ENCODE assay signal across 1 cellular context in the genomic region with DNA sequence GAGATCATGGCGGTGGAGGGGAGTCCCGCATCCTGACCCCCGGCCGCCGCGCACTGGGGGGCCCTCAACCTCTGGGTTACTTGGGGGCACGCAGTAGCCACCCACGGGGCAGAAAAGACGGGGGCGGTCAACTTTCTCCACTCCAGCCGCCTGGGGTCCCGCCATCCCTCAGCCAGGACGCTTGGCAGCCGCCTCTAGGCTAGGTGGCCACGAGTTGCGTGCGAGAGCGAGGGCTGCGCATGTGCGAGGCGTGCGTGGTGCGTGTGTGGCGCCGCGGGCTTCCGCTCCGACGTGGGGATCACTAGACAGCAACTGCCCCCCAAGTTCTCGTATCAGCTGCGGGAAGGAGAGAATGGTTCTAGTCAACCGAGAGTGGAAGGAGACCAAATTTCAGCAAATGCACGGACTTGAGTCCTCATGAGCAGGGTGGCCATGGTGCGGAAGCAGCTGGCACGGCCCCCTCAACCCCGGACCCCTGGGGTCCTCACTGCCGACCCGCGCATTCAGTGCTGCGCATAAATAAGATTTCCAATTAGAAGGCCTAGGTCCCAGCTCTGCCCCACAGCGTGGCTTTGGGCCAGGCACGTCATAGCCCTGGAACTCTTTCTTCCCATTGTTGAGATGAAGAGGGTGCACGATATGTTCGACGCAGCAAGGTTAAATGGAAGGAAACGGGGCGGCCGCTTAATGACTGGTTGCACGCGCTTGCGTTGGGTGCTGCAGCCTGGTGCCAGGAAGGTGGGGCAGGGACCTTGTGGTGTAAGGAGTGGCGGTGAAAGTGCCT.
A peak's percentile ranks its signal among the peaks of the same experiment; 100 is the strongest.
TF ChIP-seq lines count a peak whose summit lies in the region.

No MANE protein-coding gene starts in this region.

TF ChIP-seq in K562, 482 proteins besides CTCF, POLR2A, EP300 and RAD21 (continued from another document and continues in another):
- no peak for TF ChIP-seq ZNF354B (CRISPR knock-in tag; IDR thresholded peaks at IDR 0.05)
- no peak for TF ChIP-seq ETV5 (CRISPR knock-in tag; IDR thresholded peaks at IDR 0.05; ENCODE audit: low read depth)
- no peak for TF ChIP-seq ZKSCAN3 (CRISPR knock-in tag; IDR thresholded peaks at IDR 0.05)
- TF ChIP-seq PRPF4 (IDR thresholded peaks at IDR 0.05; ENCODE audit: insufficient read depth, low read depth, low read length, poor library complexity, severe bottlenecking) = no peak
- TF ChIP-seq, protein P1, sequence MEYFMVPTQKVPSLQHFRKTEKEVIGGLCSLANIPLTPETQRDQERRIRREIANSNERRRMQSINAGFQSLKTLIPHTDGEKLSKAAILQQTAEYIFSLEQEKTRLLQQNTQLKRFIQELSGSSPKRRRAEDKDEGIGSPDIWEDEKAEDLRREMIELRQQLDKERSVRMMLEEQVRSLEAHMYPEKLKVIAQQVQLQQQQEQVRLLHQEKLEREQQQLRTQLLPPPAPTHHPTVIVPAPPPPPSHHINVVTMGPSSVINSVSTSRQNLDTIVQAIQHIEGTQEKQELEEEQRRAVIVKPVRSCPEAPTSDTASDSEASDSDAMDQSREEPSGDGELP (CRISPR knock-in tag; IDR thresholded peaks at IDR 0.05; ENCODE audit: borderline replicate concordance) = peak; percentile 39
- TF ChIP-seq, protein P2, sequence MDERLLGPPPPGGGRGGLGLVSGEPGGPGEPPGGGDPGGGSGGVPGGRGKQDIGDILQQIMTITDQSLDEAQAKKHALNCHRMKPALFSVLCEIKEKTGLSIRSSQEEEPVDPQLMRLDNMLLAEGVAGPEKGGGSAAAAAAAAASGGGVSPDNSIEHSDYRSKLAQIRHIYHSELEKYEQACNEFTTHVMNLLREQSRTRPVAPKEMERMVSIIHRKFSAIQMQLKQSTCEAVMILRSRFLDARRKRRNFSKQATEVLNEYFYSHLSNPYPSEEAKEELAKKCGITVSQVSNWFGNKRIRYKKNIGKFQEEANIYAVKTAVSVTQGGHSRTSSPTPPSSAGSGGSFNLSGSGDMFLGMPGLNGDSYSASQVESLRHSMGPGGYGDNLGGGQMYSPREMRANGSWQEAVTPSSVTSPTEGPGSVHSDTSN (CRISPR knock-in tag; IDR thresholded peaks at IDR 0.05; ENCODE audit: low read depth) = no peak
- TF ChIP-seq, protein P2 (tag; conservative IDR thresholded peaks at IDR 0.05; ENCODE audit: low read depth) = no peak
- TF ChIP-seq, protein P3, sequence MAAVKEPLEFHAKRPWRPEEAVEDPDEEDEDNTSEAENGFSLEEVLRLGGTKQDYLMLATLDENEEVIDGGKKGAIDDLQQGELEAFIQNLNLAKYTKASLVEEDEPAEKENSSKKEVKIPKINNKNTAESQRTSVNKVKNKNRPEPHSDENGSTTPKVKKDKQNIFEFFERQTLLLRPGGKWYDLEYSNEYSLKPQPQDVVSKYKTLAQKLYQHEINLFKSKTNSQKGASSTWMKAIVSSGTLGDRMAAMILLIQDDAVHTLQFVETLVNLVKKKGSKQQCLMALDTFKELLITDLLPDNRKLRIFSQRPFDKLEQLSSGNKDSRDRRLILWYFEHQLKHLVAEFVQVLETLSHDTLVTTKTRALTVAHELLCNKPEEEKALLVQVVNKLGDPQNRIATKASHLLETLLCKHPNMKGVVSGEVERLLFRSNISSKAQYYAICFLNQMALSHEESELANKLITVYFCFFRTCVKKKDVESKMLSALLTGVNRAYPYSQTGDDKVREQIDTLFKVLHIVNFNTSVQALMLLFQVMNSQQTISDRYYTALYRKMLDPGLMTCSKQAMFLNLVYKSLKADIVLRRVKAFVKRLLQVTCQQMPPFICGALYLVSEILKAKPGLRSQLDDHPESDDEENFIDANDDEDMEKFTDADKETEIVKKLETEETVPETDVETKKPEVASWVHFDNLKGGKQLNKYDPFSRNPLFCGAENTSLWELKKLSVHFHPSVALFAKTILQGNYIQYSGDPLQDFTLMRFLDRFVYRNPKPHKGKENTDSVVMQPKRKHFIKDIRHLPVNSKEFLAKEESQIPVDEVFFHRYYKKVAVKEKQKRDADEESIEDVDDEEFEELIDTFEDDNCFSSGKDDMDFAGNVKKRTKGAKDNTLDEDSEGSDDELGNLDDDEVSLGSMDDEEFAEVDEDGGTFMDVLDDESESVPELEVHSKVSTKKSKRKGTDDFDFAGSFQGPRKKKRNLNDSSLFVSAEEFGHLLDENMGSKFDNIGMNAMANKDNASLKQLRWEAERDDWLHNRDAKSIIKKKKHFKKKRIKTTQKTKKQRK (IDR thresholded peaks at IDR 0.05; ENCODE audit: borderline replicate concordance, low read depth, low read length) = no peak
- TF ChIP-seq ZNF445 (CRISPR knock-in tag; IDR thresholded peaks at IDR 0.05; ENCODE audit: low read depth) = no peak
- TF ChIP-seq CBX1 (IDR thresholded peaks at IDR 0.05; ENCODE audit: low read depth) = no peak
- TF ChIP-seq FOS (IDR thresholded peaks at IDR 0.05; ENCODE audit: extremely low read depth, insufficient read length) = no peak
- no peak for TF ChIP-seq TBP (optimal IDR thresholded peaks at IDR 0.05; ENCODE audit: low read depth, low read length)
- TF ChIP-seq, protein P4, sequence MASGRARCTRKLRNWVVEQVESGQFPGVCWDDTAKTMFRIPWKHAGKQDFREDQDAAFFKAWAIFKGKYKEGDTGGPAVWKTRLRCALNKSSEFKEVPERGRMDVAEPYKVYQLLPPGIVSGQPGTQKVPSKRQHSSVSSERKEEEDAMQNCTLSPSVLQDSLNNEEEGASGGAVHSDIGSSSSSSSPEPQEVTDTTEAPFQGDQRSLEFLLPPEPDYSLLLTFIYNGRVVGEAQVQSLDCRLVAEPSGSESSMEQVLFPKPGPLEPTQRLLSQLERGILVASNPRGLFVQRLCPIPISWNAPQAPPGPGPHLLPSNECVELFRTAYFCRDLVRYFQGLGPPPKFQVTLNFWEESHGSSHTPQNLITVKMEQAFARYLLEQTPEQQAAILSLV (tag; IDR thresholded peaks at IDR 0.05) = no peak
- no peak for TF ChIP-seq ZZZ3 (IDR thresholded peaks at IDR 0.05)
- TF ChIP-seq, protein P5, sequence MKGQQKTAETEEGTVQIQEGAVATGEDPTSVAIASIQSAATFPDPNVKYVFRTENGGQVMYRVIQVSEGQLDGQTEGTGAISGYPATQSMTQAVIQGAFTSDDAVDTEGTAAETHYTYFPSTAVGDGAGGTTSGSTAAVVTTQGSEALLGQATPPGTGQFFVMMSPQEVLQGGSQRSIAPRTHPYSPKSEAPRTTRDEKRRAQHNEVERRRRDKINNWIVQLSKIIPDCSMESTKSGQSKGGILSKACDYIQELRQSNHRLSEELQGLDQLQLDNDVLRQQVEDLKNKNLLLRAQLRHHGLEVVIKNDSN (CRISPR knock-in tag; IDR thresholded peaks at IDR 0.05) = peak; percentile 59; the same call in 1 of the 2 replicates
- TF ChIP-seq MAFK (IDR thresholded peaks at IDR 0.05; ENCODE audit: low read length) = no peak
- TF ChIP-seq IFI16 (CRISPR knock-in tag; IDR thresholded peaks at IDR 0.05) = no peak
- TF ChIP-seq ZNF77 (CRISPR knock-in tag; IDR thresholded peaks at IDR 0.05) = no peak
- TF ChIP-seq FOXM1 (IDR thresholded peaks at IDR 0.05; ENCODE audit: low read depth) = no peak
- TF ChIP-seq FOXM1 (CRISPR knock-in tag; IDR thresholded peaks at IDR 0.05; ENCODE audit: low read depth) = no peak
- no peak for TF ChIP-seq PTTG1 (tag; IDR thresholded peaks at IDR 0.05; ENCODE audit: low read depth)
- TF ChIP-seq SMAD1 (IDR thresholded peaks at IDR 0.05; ENCODE audit: low read depth, low read length, partially characterized antibody) = no peak
- TF ChIP-seq YBX1 (IDR thresholded peaks at IDR 0.05) = no peak
- no peak for TF ChIP-seq CHCHD3 (CRISPR knock-in tag; IDR thresholded peaks at IDR 0.05)
- TF ChIP-seq SMAD4 (CRISPR knock-in tag; conservative IDR thresholded peaks at IDR 0.05) = no peak
- TF ChIP-seq, protein P6, sequence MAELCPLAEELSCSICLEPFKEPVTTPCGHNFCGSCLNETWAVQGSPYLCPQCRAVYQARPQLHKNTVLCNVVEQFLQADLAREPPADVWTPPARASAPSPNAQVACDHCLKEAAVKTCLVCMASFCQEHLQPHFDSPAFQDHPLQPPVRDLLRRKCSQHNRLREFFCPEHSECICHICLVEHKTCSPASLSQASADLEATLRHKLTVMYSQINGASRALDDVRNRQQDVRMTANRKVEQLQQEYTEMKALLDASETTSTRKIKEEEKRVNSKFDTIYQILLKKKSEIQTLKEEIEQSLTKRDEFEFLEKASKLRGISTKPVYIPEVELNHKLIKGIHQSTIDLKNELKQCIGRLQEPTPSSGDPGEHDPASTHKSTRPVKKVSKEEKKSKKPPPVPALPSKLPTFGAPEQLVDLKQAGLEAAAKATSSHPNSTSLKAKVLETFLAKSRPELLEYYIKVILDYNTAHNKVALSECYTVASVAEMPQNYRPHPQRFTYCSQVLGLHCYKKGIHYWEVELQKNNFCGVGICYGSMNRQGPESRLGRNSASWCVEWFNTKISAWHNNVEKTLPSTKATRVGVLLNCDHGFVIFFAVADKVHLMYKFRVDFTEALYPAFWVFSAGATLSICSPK (IDR thresholded peaks at IDR 0.05; ENCODE audit: borderline replicate concordance) = no peak
- no peak for TF ChIP-seq WHSC1 (IDR thresholded peaks at IDR 0.05; ENCODE audit: low read length)
- TF ChIP-seq, protein P7, sequence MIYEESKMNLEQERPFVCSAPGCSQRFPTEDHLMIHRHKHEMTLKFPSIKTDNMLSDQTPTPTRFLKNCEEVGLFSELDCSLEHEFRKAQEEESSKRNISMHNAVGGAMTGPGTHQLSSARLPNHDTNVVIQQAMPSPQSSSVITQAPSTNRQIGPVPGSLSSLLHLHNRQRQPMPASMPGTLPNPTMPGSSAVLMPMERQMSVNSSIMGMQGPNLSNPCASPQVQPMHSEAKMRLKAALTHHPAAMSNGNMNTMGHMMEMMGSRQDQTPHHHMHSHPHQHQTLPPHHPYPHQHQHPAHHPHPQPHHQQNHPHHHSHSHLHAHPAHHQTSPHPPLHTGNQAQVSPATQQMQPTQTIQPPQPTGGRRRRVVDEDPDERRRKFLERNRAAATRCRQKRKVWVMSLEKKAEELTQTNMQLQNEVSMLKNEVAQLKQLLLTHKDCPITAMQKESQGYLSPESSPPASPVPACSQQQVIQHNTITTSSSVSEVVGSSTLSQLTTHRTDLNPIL (CRISPR knock-in tag; IDR thresholded peaks at IDR 0.05) = no peak
- TF ChIP-seq CREM (IDR thresholded peaks at IDR 0.05; ENCODE audit: low read depth) = no peak
- no peak for TF ChIP-seq HDAC3 (IDR thresholded peaks at IDR 0.05; ENCODE audit: borderline replicate concordance, partially characterized antibody)
- TF ChIP-seq HOXB6 (CRISPR knock-in tag; IDR thresholded peaks at IDR 0.05; ENCODE audit: borderline replicate concordance) = no peak
- TF ChIP-seq POLR2B (IDR thresholded peaks at IDR 0.05; ENCODE audit: low read depth, partially characterized antibody) = no peak
- no peak for TF ChIP-seq POLR2AphosphoS5 (IDR thresholded peaks at IDR 0.05; ENCODE audit: control insufficient read depth, insufficient read depth, low read depth, low read length)
- TF ChIP-seq SNRNP70 (optimal IDR thresholded peaks at IDR 0.05; ENCODE audit: low read depth, low read length) = no peak
- TF ChIP-seq TOE1 (IDR thresholded peaks at IDR 0.05; ENCODE audit: borderline replicate concordance) = no peak
- no peak for TF ChIP-seq TOE1 (CRISPR knock-in tag; IDR thresholded peaks at IDR 0.05; ENCODE audit: borderline replicate concordance, low read depth)
- no peak for TF ChIP-seq RFX5 (IDR thresholded peaks at IDR 0.05; ENCODE audit: low read depth, low read length)
- no peak for TF ChIP-seq EWSR1 (IDR thresholded peaks at IDR 0.05; ENCODE audit: borderline replicate concordance, low read depth, partially characterized antibody)
- TF ChIP-seq SLC30A9 (CRISPR knock-in tag; IDR thresholded peaks at IDR 0.05) = no peak
- no peak for TF ChIP-seq NR3C1 (CRISPR knock-in tag; IDR thresholded peaks at IDR 0.05)
- TF ChIP-seq JUND (IDR thresholded peaks at IDR 0.05; ENCODE audit: borderline replicate concordance, low read depth, low read length) = no peak
- TF ChIP-seq JUND (tag; IDR thresholded peaks at IDR 0.05; ENCODE audit: borderline replicate concordance, low read depth, low read length) = no peak
- peak; percentile 59; the same call in 1 of the 2 replicates for TF ChIP-seq ZNF124 (CRISPR knock-in tag; IDR thresholded peaks at IDR 0.05)
- TF ChIP-seq ZNF3 (CRISPR knock-in tag; IDR thresholded peaks at IDR 0.05) = no peak
- TF ChIP-seq, protein P8, sequence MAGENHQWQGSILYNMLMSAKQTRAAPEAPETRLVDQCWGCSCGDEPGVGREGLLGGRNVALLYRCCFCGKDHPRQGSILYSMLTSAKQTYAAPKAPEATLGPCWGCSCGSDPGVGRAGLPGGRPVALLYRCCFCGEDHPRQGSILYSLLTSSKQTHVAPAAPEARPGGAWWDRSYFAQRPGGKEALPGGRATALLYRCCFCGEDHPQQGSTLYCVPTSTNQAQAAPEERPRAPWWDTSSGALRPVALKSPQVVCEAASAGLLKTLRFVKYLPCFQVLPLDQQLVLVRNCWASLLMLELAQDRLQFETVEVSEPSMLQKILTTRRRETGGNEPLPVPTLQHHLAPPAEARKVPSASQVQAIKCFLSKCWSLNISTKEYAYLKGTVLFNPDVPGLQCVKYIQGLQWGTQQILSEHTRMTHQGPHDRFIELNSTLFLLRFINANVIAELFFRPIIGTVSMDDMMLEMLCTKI (IDR thresholded peaks at IDR 0.05; ENCODE audit: partially characterized antibody) = no peak
- TF ChIP-seq CREB1 (IDR thresholded peaks at IDR 0.05) = no peak
- TF ChIP-seq CREB1 (CRISPR knock-in tag; IDR thresholded peaks at IDR 0.05) = peak; percentile 39; the same call in 1 of the 2 replicates
- no peak for TF ChIP-seq TGIF2 (CRISPR knock-in tag; IDR thresholded peaks at IDR 0.05)
- TF ChIP-seq ZSCAN32 (CRISPR knock-in tag; IDR thresholded peaks at IDR 0.05) = no peak
- no peak for TF ChIP-seq ZNF668 (CRISPR knock-in tag; IDR thresholded peaks at IDR 0.05)
- no peak for TF ChIP-seq NFE2L1 (tag; IDR thresholded peaks at IDR 0.05; ENCODE audit: borderline replicate concordance, low read depth)
- TF ChIP-seq GABPB1 (CRISPR knock-in tag; IDR thresholded peaks at IDR 0.05) = no peak
- no peak for TF ChIP-seq RBM39 (optimal IDR thresholded peaks at IDR 0.05; ENCODE audit: low read depth, low read length)
- TF ChIP-seq ZNF232 (CRISPR knock-in tag; IDR thresholded peaks at IDR 0.05) = no peak
- peak; percentile 91 to 92 for TF ChIP-seq NRF1 (conservative IDR thresholded peaks at IDR 0.05 in 1 of 2, IDR thresholded peaks at IDR 0.05 in 1 of 2)
- no peak for TF ChIP-seq RBM34 (IDR thresholded peaks at IDR 0.05; ENCODE audit: borderline replicate concordance, insufficient read depth, low read length)
- TF ChIP-seq ZNF217 (CRISPR knock-in tag; IDR thresholded peaks at IDR 0.05) = no peak
- TF ChIP-seq ZNF224 (CRISPR knock-in tag; IDR thresholded peaks at IDR 0.05) = no peak
- TF ChIP-seq ZNF212 (CRISPR knock-in tag; IDR thresholded peaks at IDR 0.05) = no peak
- no peak for TF ChIP-seq ZC3H11A (IDR thresholded peaks at IDR 0.05; ENCODE audit: low read depth, low read length)
- TF ChIP-seq HNRNPLL (IDR thresholded peaks at IDR 0.05; ENCODE audit: low read depth, low read length, poor library complexity, severe bottlenecking) = no peak
